Comparison of ENCODE assay signal across 33 cellular contexts in genomic region chr7:101770466-101770865, GRCh38.
"Had no signal": no experiment of that assay in that cellular context is flagged by ENCODE, and none has a peak within 500 bp of the region (broad histone marks: within the 10 kb centered on the region; RNA-seq: fewer than 3 reads in every experiment).

No MANE protein-coding gene starts in this region.

- H3K9me3 Mint-ChIP-seq: activated CD4-positive, alpha-beta memory T cell treated with anti-CD3 and anti-CD28 coated beads for 36 hours; activated CD4-positive, alpha-beta T cell treated with anti-CD3 and anti-CD28 coated beads, Interleukin-2, amount 10 ng/mL, durations not matched to agents 24 days and 14 days; activated naive CD8-positive, alpha-beta T cell treated with anti-CD3 and anti-CD28 coated beads for 36 hours; activated naive CD8-positive, alpha-beta T cell treated with anti-CD3 and anti-CD28 coated beads, Interleukin-2, amount 50 U/mL, for 24 hours; activated T-helper 1 cell treated with anti-CD3 and anti-CD28 coated beads, Interleukin-12 subunit alpha, Interleukin-12 subunit beta, Interleukin-2, Interleukin-4 antibody, amounts not matched to agents 30 ng/mL and 10 ng/mL and 1 ng/mL, durations not matched to agents 14 hours and 24 hours and 36 hours had no signal

- H3K36me3 ChIP-seq: adrenal gland, colonic mucosa, WERI-Rb-1 had no signal

- H3K27ac ChIP-seq: adrenal gland, body of pancreas, colonic mucosa, epithelial cell of prostate, WERI-Rb-1 had no signal

- H3K27me3 Mint-ChIP-seq: activated CD8-positive, alpha-beta memory T cell treated with anti-CD3 and anti-CD28 coated beads, Interleukin-2, amount 10 ng/mL, durations not matched to agents 7 days and 5 days; activated naive CD8-positive, alpha-beta T cell treated with anti-CD3 and anti-CD28 coated beads for 36 hours had no signal

- H3K9me3 ChIP-seq: adrenal gland, body of pancreas, colonic mucosa had no signal

- DNase-seq: activated CD4-positive, alpha-beta memory T cell treated with anti-CD3 and anti-CD28 coated beads for 36 hours; activated CD4-positive, alpha-beta T cell treated with anti-CD3 and anti-CD28 coated beads for 36 hours; activated CD4-positive, alpha-beta T cell treated with anti-CD3 and anti-CD28 coated beads, Interleukin-2, amount 10 ng/mL, durations not matched to agents 24 days and 14 days; activated CD4-positive, CD25-positive, alpha-beta regulatory T cell; activated CD4-positive, CD25-positive, alpha-beta regulatory T cell treated with anti-CD3 and anti-CD28 coated beads, Interleukin-2, amount 50 U/mL, for 72 hours; activated CD8-positive, alpha-beta memory T cell treated with anti-CD3 and anti-CD28 coated beads, Interleukin-2, amount 10 ng/mL, durations not matched to agents 7 days and 5 days; activated CD8-positive, alpha-beta memory T cell treated with anti-CD3 and anti-CD28 coated beads, Interleukin-2, amount 50 U/mL, for 4 hours; activated CD8-positive, alpha-beta T cell treated with anti-CD3 and anti-CD28 coated beads, Interleukin-2, amount 10 ng/mL, durations not matched to agents 7 days and 5 days; activated gamma-delta T cell; activated naive CD4-positive, alpha-beta T cell; activated naive CD4-positive, alpha-beta T cell treated with anti-CD3 and anti-CD28 coated beads, Interleukin-2, amount 50 U/mL, for 16 hours; activated naive CD8-positive, alpha-beta T cell treated with anti-CD3 and anti-CD28 coated beads for 36 hours; activated naive CD8-positive, alpha-beta T cell treated with anti-CD3 and anti-CD28 coated beads, Interleukin-2, amount 50 U/mL, for 24 hours; activated T-cell treated with anti-CD3 and anti-CD28 coated beads, Interleukin-2, amount 50 U/mL, for 1 hour; activated T-cell treated with anti-CD3 and anti-CD28 coated beads, Interleukin-2, amount 50 U/mL, for 48 hours; adrenal gland; amygdala; aorta; body of pancreas; caudate nucleus; cerebellar nuclear complex; colonic mucosa; effector CD8-positive, alpha-beta T cell; foreskin fibroblast; head of caudate nucleus; hippocampal formation; T1000; WERI-Rb-1 had no signal

- H3K27ac Mint-ChIP-seq: activated CD4-positive, alpha-beta memory T cell treated with anti-CD3 and anti-CD28 coated beads for 36 hours; activated CD4-positive, alpha-beta T cell treated with anti-CD3 and anti-CD28 coated beads for 36 hours; activated CD4-positive, alpha-beta T cell treated with anti-CD3 and anti-CD28 coated beads, Interleukin-2, amount 10 ng/mL, durations not matched to agents 24 days and 14 days; activated CD8-positive, alpha-beta memory T cell treated with anti-CD3 and anti-CD28 coated beads, Interleukin-2, amount 10 ng/mL, durations not matched to agents 7 days and 5 days; activated CD8-positive, alpha-beta T cell treated with anti-CD3 and anti-CD28 coated beads, Interleukin-2, amount 10 ng/mL, durations not matched to agents 7 days and 5 days; activated naive CD8-positive, alpha-beta T cell treated with anti-CD3 and anti-CD28 coated beads for 36 hours; activated naive CD8-positive, alpha-beta T cell treated with anti-CD3 and anti-CD28 coated beads, Interleukin-2, amount 50 U/mL, for 24 hours; activated T-helper 1 cell treated with anti-CD3 and anti-CD28 coated beads, Interleukin-12 subunit alpha, Interleukin-12 subunit beta, Interleukin-2, Interleukin-4 antibody, amounts not matched to agents 30 ng/mL and 10 ng/mL and 1 ng/mL, durations not matched to agents 14 hours and 24 hours and 36 hours had no signal

- ATAC-seq: activated CD4-positive, alpha-beta T cell treated with anti-CD3 and anti-CD28 coated beads for 36 hours; activated CD8-positive, alpha-beta memory T cell treated with anti-CD3 and anti-CD28 coated beads, Interleukin-2, amount 10 ng/mL, durations not matched to agents 7 days and 5 days; activated CD8-positive, alpha-beta T cell treated with anti-CD3 and anti-CD28 coated beads, Interleukin-2, amount 10 ng/mL, durations not matched to agents 7 days and 5 days; activated naive CD8-positive, alpha-beta T cell treated with anti-CD3 and anti-CD28 coated beads, Interleukin-2, amount 50 U/mL, for 24 hours; body of pancreas had no signal

- FAIRE-seq: endometrium, endothelial cell of umbilical vein, frontal cortex had no signal

- H3K27me3 ChIP-seq: adrenal gland, body of pancreas, colonic mucosa had no signal

- H3K4me1 ChIP-seq: adrenal gland, body of pancreas, colonic mucosa had no signal

- H3K36me3 Mint-ChIP-seq: activated CD4-positive, alpha-beta memory T cell treated with anti-CD3 and anti-CD28 coated beads for 36 hours; activated CD8-positive, alpha-beta memory T cell treated with anti-CD3 and anti-CD28 coated beads, Interleukin-2, amount 10 ng/mL, durations not matched to agents 7 days and 5 days; activated naive CD8-positive, alpha-beta T cell treated with anti-CD3 and anti-CD28 coated beads for 36 hours had no signal

- H3K4me3 Mint-ChIP-seq: activated CD4-positive, alpha-beta memory T cell treated with anti-CD3 and anti-CD28 coated beads for 36 hours; activated CD4-positive, alpha-beta T cell treated with anti-CD3 and anti-CD28 coated beads for 36 hours; activated CD4-positive, alpha-beta T cell treated with anti-CD3 and anti-CD28 coated beads, Interleukin-2, amount 10 ng/mL, durations not matched to agents 24 days and 14 days; activated CD8-positive, alpha-beta memory T cell treated with anti-CD3 and anti-CD28 coated beads, Interleukin-2, amount 10 ng/mL, durations not matched to agents 7 days and 5 days; activated CD8-positive, alpha-beta T cell treated with anti-CD3 and anti-CD28 coated beads, Interleukin-2, amount 10 ng/mL, durations not matched to agents 7 days and 5 days; activated naive CD8-positive, alpha-beta T cell treated with anti-CD3 and anti-CD28 coated beads for 36 hours; activated naive CD8-positive, alpha-beta T cell treated with anti-CD3 and anti-CD28 coated beads, Interleukin-2, amount 50 U/mL, for 24 hours; activated T-helper 1 cell treated with anti-CD3 and anti-CD28 coated beads, Interleukin-12 subunit alpha, Interleukin-12 subunit beta, Interleukin-2, Interleukin-4 antibody, amounts not matched to agents 30 ng/mL and 10 ng/mL and 1 ng/mL, durations not matched to agents 14 hours and 24 hours and 36 hours had no signal

- H3K4me1 Mint-ChIP-seq: activated CD4-positive, alpha-beta T cell treated with anti-CD3 and anti-CD28 coated beads for 36 hours; activated CD4-positive, alpha-beta T cell treated with anti-CD3 and anti-CD28 coated beads, Interleukin-2, amount 10 ng/mL, durations not matched to agents 24 days and 14 days; activated CD8-positive, alpha-beta memory T cell treated with anti-CD3 and anti-CD28 coated beads, Interleukin-2, amount 10 ng/mL, durations not matched to agents 7 days and 5 days; activated naive CD8-positive, alpha-beta T cell treated with anti-CD3 and anti-CD28 coated beads for 36 hours; activated naive CD8-positive, alpha-beta T cell treated with anti-CD3 and anti-CD28 coated beads, Interleukin-2, amount 50 U/mL, for 24 hours had no signal

- H3K4me3 ChIP-seq: adrenal gland, body of pancreas, colonic mucosa had no signal
